Comparison of ENCODE assay signal across 8 cellular contexts in genomic region chr1:83485314-83486019, GRCh38.
DNase-seq lines count a peak whose midpoint lies in the region; ATAC-seq, FAIRE-seq and TF ChIP-seq lines count a peak whose summit lies in the region.
"Not testable (repeated sequence)": the region's sequence is repeated elsewhere in the genome, so short reads cannot be mapped to it uniquely, and the experiment has no call there.

No MANE protein-coding gene starts in this region.

- peak; percentile 6 for FAIRE-seq in D721Med (lab: Jason Lieb, UNC)

- TF ChIP-seq CTCF in D721Med (IDR thresholded peaks at IDR 0.05; ENCODE audit: insufficient read depth, missing control alignments); activated B cell treated with CpG ODN at 0.5 μM for 24 hours (IDR thresholded peaks at IDR 0.05): not testable (repeated sequence)

- not testable (repeated sequence) for H3K27me3 Mint-ChIP-seq in activated B cell treated with CpG ODN at 0.5 μM for 24 hours

- intact Hi-C loops in activated B cell treated with CpG ODN at 0.5 μM for 24 hours (cut with micrococcal nuclease) = not testable (repeated sequence)

- CTCF ChIA-PET in activated B cell treated with CpG ODN at 0.5 μM for 24 hours (lab: Charles Lee) = not testable (repeated sequence)

- H3K4me1 Mint-ChIP-seq in activated B cell treated with CpG ODN at 0.5 μM for 24 hours = peaks cover 49% of the 10 kb centered on the region

- not testable (repeated sequence) for DNase-seq in D721Med (ENCODE audit: insufficient read length, low spot score); activated B cell treated with CpG ODN at 0.5 μM for 24 hours

- H3K36me3 Mint-ChIP-seq in activated B cell treated with CpG ODN at 0.5 μM for 24 hours (ENCODE audit: low read depth) = not testable (repeated sequence)

- POLR2A ChIA-PET in activated B cell treated with CpG ODN at 0.5 μM for 24 hours (lab: Charles Lee) = not testable (repeated sequence)

- peak; percentile 46 for ATAC-seq in GM18511 (IDR thresholded peaks at IDR 0.05; ENCODE audit: unreplicated experiment)
- ATAC-seq in GM19035 (IDR thresholded peaks at IDR 0.05; ENCODE audit: unreplicated experiment) = peak; percentile 26
- peak; percentile 32 for ATAC-seq in GM21529 (IDR thresholded peaks at IDR 0.05; ENCODE audit: unreplicated experiment)
- peak; percentile 28 for ATAC-seq in HG02678 (IDR thresholded peaks at IDR 0.05; ENCODE audit: unreplicated experiment)
- peak; percentile 8 for ATAC-seq in HG03060 (IDR thresholded peaks at IDR 0.05; ENCODE audit: low read depth, unreplicated experiment)
- ATAC-seq in HG03432 (IDR thresholded peaks at IDR 0.05; ENCODE audit: unreplicated experiment) = peak; percentile 19
- ATAC-seq in activated B cell treated with CpG ODN at 0.5 μM for 24 hours (ENCODE audit: low read depth) = peak; percentile 63

- H3K9me3 Mint-ChIP-seq in activated B cell treated with CpG ODN at 0.5 μM for 24 hours = not testable (repeated sequence)

- peak overlapping the region; percentile 80 for H3K27ac Mint-ChIP-seq in activated B cell treated with CpG ODN at 0.5 μM for 24 hours

- H3K4me3 Mint-ChIP-seq in activated B cell treated with CpG ODN at 0.5 μM for 24 hours = not testable (repeated sequence)

Comparison
In these comparisons a context has a peak if more than half of its experiments do, and no peak if none do; other contexts are left out.
1. ATAC-seq: peak in every context shown above with its lines; median percentile 63 in activated B cell treated with CpG ODN at 0.5 μM for 24 hours; 46 in GM18511; 32 in GM21529; 28 in HG02678; 26 in GM19035; 19 in HG03432; 8 in HG03060.